ENCODE assay signal across 10 cellular contexts in genomic region chr12:113345318-113345717, GRCh38. TPM values are rescaled to one million over a fixed set of nuclear protein-coding genes. Genes with fewer than 3 reads are reported as not detected.
"Had no signal": no experiment of that assay in that cellular context is flagged by ENCODE, and none has a peak within 500 bp of the region (broad histone marks: within the 10 kb centered on the region; RNA-seq: fewer than 3 reads in every experiment).

No MANE protein-coding gene starts in this region.

- H3K9ac ChIP-seq: KMS-11 had no signal

- DNase-seq: GOT3, H9, IMR-90, Karpas-422, KBM-7 had no signal

- H3K4me2 ChIP-seq: KMS-11 had no signal

- H3K9me3 Mint-ChIP-seq: H9 had no signal

- H3K27ac Mint-ChIP-seq: H9 had no signal

- H3K27ac ChIP-seq: KMS-11 had no signal

- H3K4me3 Mint-ChIP-seq: H9 had no signal

- FAIRE-seq: H54, HTR-8/SVneo had no signal

- ATAC-seq: HCT116 had no signal

RNA-seq across cellular contexts. Expression of gene SDS, which starts 58.4 kb away (rescaled TPM):
- total RNA-seq: H9, HT-29, IMR-90 had no signal
- polyA plus RNA-seq: IMR-90 had no signal
